8 cellular contexts compared by ENCODE assay signal in the genomic region with DNA sequence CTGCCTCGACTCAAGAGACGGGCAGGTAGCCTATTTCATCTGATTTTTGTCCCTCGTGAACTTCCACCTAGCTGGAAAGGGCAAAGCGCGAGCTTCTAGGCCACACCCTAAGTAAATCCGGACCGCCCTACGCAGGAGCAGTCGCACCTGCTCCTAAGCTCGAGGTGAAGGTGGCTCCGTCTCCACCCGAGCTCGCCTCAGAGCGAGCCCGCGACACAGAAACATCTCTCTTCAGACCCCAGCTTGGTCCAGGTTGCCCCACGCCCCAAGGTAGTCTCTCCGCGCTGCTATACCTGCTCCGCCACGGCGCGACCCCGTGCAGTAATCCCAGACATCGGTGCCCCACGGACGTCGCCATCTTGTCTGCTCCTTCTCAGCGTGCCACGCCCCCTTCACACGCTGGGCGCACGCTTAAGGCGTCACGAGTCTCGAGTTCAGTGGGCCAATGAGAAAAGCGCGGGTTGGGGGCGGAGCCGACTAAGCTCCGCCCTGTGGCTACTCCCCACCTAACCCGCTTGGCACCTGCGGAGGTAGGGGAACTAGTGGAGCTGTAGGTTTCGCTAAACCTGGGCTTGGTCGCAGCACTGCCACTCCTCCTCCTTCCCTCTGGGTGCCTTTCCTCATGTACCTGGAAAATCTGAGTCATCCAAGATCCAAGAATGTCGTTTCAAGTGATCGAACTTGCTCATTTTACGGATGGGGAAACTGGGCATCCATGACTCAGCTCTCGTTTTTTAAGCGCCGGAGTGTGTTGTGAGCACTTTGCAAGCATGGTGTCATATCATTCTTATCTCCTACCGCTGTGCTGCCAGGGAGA. TPM values are rescaled to one million over a fixed set of nuclear protein-coding genes. Genes with fewer than 3 reads are reported as not detected.
DNase-seq lines count a peak whose midpoint lies in the region; ATAC-seq and TF ChIP-seq lines count a peak whose summit lies in the region.

A gene (minus strand): TSS at position 365 of the 817 bp plus-strand sequence. CDS start 7 bp downstream, at position 358.

- H3K9me3 ChIP-seq in BE2C: no peaks in the 10 kb centered on the region

- H3K9me3 Mint-ChIP-seq in activated CD4-positive, alpha-beta T cell treated with anti-CD3 and anti-CD28 coated beads, Interleukin-2, amount 10 ng/mL, durations not matched to agents 7 days and 5 days: no peaks in the 10 kb centered on the region

- peaks cover 3% of the 10 kb centered on the region for H3K27me3 Mint-ChIP-seq in activated CD4-positive, alpha-beta T cell treated with anti-CD3 and anti-CD28 coated beads, Interleukin-2, amount 10 ng/mL, durations not matched to agents 7 days and 5 days

- peak within 1 kb of the TSS; percentile 100 for H3K4me3 ChIP-seq in BE2C (ENCODE audit: low read depth, low read length)

- no peaks in the 10 kb centered on the region for H3K27me3 ChIP-seq in BE2C

- H3K4me3 Mint-ChIP-seq in activated CD4-positive, alpha-beta T cell treated with anti-CD3 and anti-CD28 coated beads, Interleukin-2, amount 10 ng/mL, durations not matched to agents 7 days and 5 days: peak within 1 kb of the TSS; percentile 92

- H3K36me3 ChIP-seq in BE2C: no peaks in the 10 kb centered on the region

- peak within 1 kb of the TSS; percentile 95 for H3K27ac Mint-ChIP-seq in activated CD4-positive, alpha-beta T cell treated with anti-CD3 and anti-CD28 coated beads, Interleukin-2, amount 10 ng/mL, durations not matched to agents 7 days and 5 days

- no peaks in the 10 kb centered on the region for H3K36me3 Mint-ChIP-seq in activated CD4-positive, alpha-beta T cell treated with anti-CD3 and anti-CD28 coated beads, Interleukin-2, amount 10 ng/mL, durations not matched to agents 7 days and 5 days (ENCODE audit: low read depth)

- CTCF ChIA-PET in activated CD4-positive, alpha-beta T cell treated with anti-CD3 and anti-CD28 coated beads, Interleukin-2, amount 10 ng/mL, durations not matched to agents 7 days and 5 days (lab: Charles Lee): interaction anchor here (0.6 to 2.3 kb wide), 14 partner anchors 9 to 315 kb away, joined by 3 to 9 read pairs (median 4); no protein-coding TSS in a partner anchor

- TF ChIP-seq CTCF in BE2C (IDR thresholded peaks at IDR 0.05; ENCODE audit: low read depth, low read length): no peak

- no peaks in the 10 kb centered on the region for H3K4me1 ChIP-seq in BE2C

- POLR2A ChIA-PET in activated CD4-positive, alpha-beta T cell treated with anti-CD3 and anti-CD28 coated beads, Interleukin-2, amount 10 ng/mL, durations not matched to agents 7 days and 5 days (lab: Charles Lee): no interaction called here

- ATAC-seq in HG03460 (IDR thresholded peaks at IDR 0.05; ENCODE audit: unreplicated experiment): peak; percentile 72

- DNase-seq in BE2C (peak; percentile 96), GM19240 (ENCODE audit: insufficient read length, low spot score) (peak; percentile 86), NCI-H526 treated with DMSO at 0.1 percent for 48 hours (lab: John Stamatoyannopoulos, UW) (peak; percentile 79), cortex of kidney (lab: John Stamatoyannopoulos, UW) (peak; percentile 49), left kidney (ENCODE audit: low read depth, low spot score) (peak; percentile 99)
- DNase-seq in activated CD4-positive, alpha-beta T cell treated with anti-CD3 and anti-CD28 coated beads, Interleukin-2, amount 10 ng/mL, durations not matched to agents 7 days and 5 days: peak; percentile 97
- DNase-seq in stimulated activated CD4-positive, alpha-beta T cell treated with anti-CD3 and anti-CD28 coated beads, Interleukin-2, amount 100 ng/mL, for 24 hours: peak; percentile 96 to 97

- H3K4me1 Mint-ChIP-seq in activated CD4-positive, alpha-beta T cell treated with anti-CD3 and anti-CD28 coated beads, Interleukin-2, amount 10 ng/mL, durations not matched to agents 7 days and 5 days: peaks cover 33% of the 10 kb centered on the region

RNA-seq across cellular contexts. Expression of the gene that starts here (rescaled TPM):
- polyA plus RNA-seq in BE2C (2012; ENCODE audit: insufficient read depth, insufficient read length, low read depth): 107 TPM
- total RNA-seq in activated CD4-positive, alpha-beta T cell treated with anti-CD3 and anti-CD28 coated beads, Interleukin-2, amount 10 ng/mL, durations not matched to agents 7 days and 5 days: 10 to 100 TPM; 19.4 to 19.6 TPM

Comparison
In these comparisons a context has a peak if more than half of its experiments do, and no peak if none do; other contexts are left out.
1. Peak in every context shown above with its lines: DNase-seq, ATAC-seq and H3K4me3 ChIP-seq.
2. DNase-seq: peak in every context shown above with its lines; median percentile 99 in left kidney; 97 in activated CD4-positive, alpha-beta T cell treated with anti-CD3 and anti-CD28 coated beads, Interleukin-2, amount 10 ng/mL, durations not matched to agents 7 days and 5 days; 96 in stimulated activated CD4-positive, alpha-beta T cell treated with anti-CD3 and anti-CD28 coated beads, Interleukin-2, amount 100 ng/mL, for 24 hours; 96 in BE2C; 86 in GM19240; 79 in NCI-H526 treated with DMSO at 0.1 percent for 48 hours; 49 in cortex of kidney.